In the genomic region with DNA sequence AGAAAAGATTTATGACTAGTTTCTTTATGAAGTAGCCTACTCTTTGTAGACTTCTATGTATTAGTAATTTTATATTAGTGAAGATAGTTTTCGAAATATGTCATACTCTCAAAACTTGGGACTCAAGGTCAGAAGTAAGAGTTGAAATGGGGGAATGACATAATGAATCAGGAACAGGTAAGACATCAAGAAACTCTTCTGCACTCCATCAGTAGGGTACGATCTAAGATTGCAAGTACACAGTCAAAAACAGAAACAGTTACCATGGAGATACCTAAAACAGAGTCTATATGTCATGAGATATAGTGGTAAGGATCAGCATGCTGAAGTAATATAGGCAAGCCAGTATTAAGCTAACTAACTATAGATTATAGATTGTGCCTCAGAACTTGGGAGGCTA, we compare ENCODE assay signal across 18 cellular contexts.
A peak's percentile ranks its signal among the peaks of the same experiment; 100 is the strongest.
DNase-seq lines count a peak whose midpoint lies in the region; ATAC-seq and TF ChIP-seq lines count a peak whose summit lies in the region.
"Had no signal": no experiment of that assay in that cellular context is flagged by ENCODE, and none has a peak within 500 bp of the region (broad histone marks: within the 10 kb centered on the region; RNA-seq: fewer than 3 reads in every experiment).

No MANE protein-coding gene starts in this region.

- DNase-seq in SKM-1 (lab: John Stamatoyannopoulos, UW; ENCODE audit: unreplicated experiment) (no peak), activated gamma-delta T cell treated with Interleukin-2 at 50 U/mL for 16 hours (no peak)
- DNase-seq in CD8-positive, alpha-beta memory T cell = no peak
- no peak for DNase-seq in CD4-positive, alpha-beta T cell
- DNase-seq: cortex of kidney, DMS53, hippocampal formation, KBM-7, left colon, NCI-H1436 treated with DMSO at 0.1 percent for 48 hours, NCI-H446 treated with DMSO at 0.1 percent for 48 hours had no signal

- peaks cover 0 to 2% of the 10 kb centered on the region in 2 donors for H3K27me3 Mint-ChIP-seq in CD8-positive, alpha-beta memory T cell
- H3K27me3 Mint-ChIP-seq in CD4-positive, alpha-beta T cell = no peaks in the 10 kb centered on the region
- H3K27me3 Mint-ChIP-seq: B cell had no signal

- H3K4me3 Mint-ChIP-seq in CD8-positive, alpha-beta memory T cell = no peak overlapping the region
- H3K4me3 Mint-ChIP-seq in CD4-positive, alpha-beta T cell = no peak overlapping the region
- H3K4me3 Mint-ChIP-seq: B cell had no signal

- H3K27ac Mint-ChIP-seq in CD8-positive, alpha-beta memory T cell = no peak overlapping the region
- no peak overlapping the region for H3K27ac Mint-ChIP-seq in CD4-positive, alpha-beta T cell
- H3K27ac Mint-ChIP-seq: B cell had no signal

- ATAC-seq in GM18511 (IDR thresholded peaks at IDR 0.05; ENCODE audit: unreplicated experiment) = peak; percentile 69
- peak; percentile 92 for ATAC-seq in GM21360 (IDR thresholded peaks at IDR 0.05; ENCODE audit: unreplicated experiment)
- ATAC-seq in HG02938 (IDR thresholded peaks at IDR 0.05; ENCODE audit: unreplicated experiment) = peak; percentile 91
- ATAC-seq in HG03558 (IDR thresholded peaks at IDR 0.05; ENCODE audit: extremely low read depth, unreplicated experiment) = peak; percentile 89
- ATAC-seq in CD4-positive, alpha-beta T cell (ENCODE audit: poor library complexity) = no peak
- ATAC-seq: left colon had no signal

- H3K27ac ChIP-seq in CD8-positive, alpha-beta memory T cell (ENCODE audit: low read depth, low read length) = no peak overlapping the region
- no peak overlapping the region for H3K27ac ChIP-seq in CD4-positive, alpha-beta T cell (ENCODE audit: low read depth, low read length)
- H3K27ac ChIP-seq: esophagus muscularis mucosa, SJSA1 had no signal

- no peaks in the 10 kb centered on the region for H3K4me1 Mint-ChIP-seq in CD8-positive, alpha-beta memory T cell
- H3K4me1 Mint-ChIP-seq in CD4-positive, alpha-beta T cell (ENCODE audit: low read depth) = no peaks in the 10 kb centered on the region
- H3K4me1 Mint-ChIP-seq: B cell had no signal

- CTCF ChIA-PET in CD8-positive, alpha-beta memory T cell (lab: Charles Lee) = no interaction called here
- CTCF ChIA-PET in CD4-positive, alpha-beta T cell (lab: Charles Lee) = no interaction called here

- H3K36me3 Mint-ChIP-seq in CD8-positive, alpha-beta memory T cell = peaks cover 1 to 15% (median 3%) of the 10 kb centered on the region in 3 donors
- no peaks in the 10 kb centered on the region for H3K36me3 Mint-ChIP-seq in CD4-positive, alpha-beta T cell (ENCODE audit: low read depth)

- no peak overlapping the region for H3K4me3 ChIP-seq in CD8-positive, alpha-beta memory T cell (ENCODE audit: low read length)
- H3K4me3 ChIP-seq: esophagus muscularis mucosa, SJSA1 had no signal

- intact Hi-C loops in CD4-positive, alpha-beta T cell (cut with DNase I, micrococcal nuclease) = no loop called here

- no peaks in the 10 kb centered on the region for H3K9me3 ChIP-seq in CD8-positive, alpha-beta memory T cell (ENCODE audit: low read length)
- H3K9me3 ChIP-seq in CD4-positive, alpha-beta T cell (ENCODE audit: control insufficient read depth, low read length) = no peaks in the 10 kb centered on the region
- H3K9me3 ChIP-seq: esophagus muscularis mucosa, SJSA1 had no signal

- POLR2A ChIA-PET in CD8-positive, alpha-beta memory T cell (lab: Charles Lee) = no interaction called here
- POLR2A ChIA-PET in CD4-positive, alpha-beta T cell (lab: Charles Lee) = no interaction called here

- TF ChIP-seq CTCF in CD4-positive, alpha-beta T cell (IDR thresholded peaks at IDR 0.05) = no peak

- H3K9me3 Mint-ChIP-seq in CD8-positive, alpha-beta memory T cell = peaks cover 0 to 2% (median 0%) of the 10 kb centered on the region in 5 donors
- no peaks in the 10 kb centered on the region for H3K9me3 Mint-ChIP-seq in CD4-positive, alpha-beta T cell

- H3K27me3 ChIP-seq in CD8-positive, alpha-beta memory T cell (ENCODE audit: insufficient read depth, low read length, poor library complexity, severe bottlenecking) = no peaks in the 10 kb centered on the region
- H3K27me3 ChIP-seq in CD4-positive, alpha-beta T cell (ENCODE audit: control insufficient read depth, insufficient read depth, low read length) = no peaks in the 10 kb centered on the region
- H3K27me3 ChIP-seq: esophagus muscularis mucosa, SJSA1 had no signal

- no peaks in the 10 kb centered on the region for H3K4me1 ChIP-seq in CD8-positive, alpha-beta memory T cell (ENCODE audit: insufficient read depth, low read length)
- H3K4me1 ChIP-seq: esophagus muscularis mucosa, SJSA1 had no signal

- H3K36me3 ChIP-seq in CD8-positive, alpha-beta memory T cell (ENCODE audit: insufficient read depth, low read length) = no peaks in the 10 kb centered on the region
- H3K36me3 ChIP-seq: esophagus muscularis mucosa, SJSA1 had no signal
